ENCODE assay signal across 1 cellular context in the genomic region with DNA sequence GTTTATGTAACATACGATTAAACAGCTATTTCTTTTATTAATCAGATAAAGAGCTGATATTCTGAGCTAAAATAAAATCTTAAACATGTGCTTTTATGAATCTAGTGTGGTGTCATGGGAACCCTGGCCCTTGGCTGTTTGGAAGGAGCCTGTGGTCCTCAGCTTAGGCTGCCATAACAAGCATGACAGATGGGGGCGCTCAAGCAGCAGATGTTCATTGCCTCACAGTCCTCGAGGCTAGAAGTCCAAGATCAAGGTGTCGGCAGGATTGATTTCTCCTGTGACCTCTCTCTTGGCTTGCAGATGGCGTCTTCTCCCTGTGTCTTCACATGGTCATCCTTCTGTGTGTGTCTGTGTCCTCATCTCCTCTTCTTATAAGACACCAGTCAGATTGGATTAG.
TF ChIP-seq lines count a peak whose summit lies in the region.

No MANE protein-coding gene starts in this region.

TF ChIP-seq in K562, 482 proteins besides CTCF, POLR2A, EP300 and RAD21 (continued from another document):
- TF ChIP-seq, protein P1, sequence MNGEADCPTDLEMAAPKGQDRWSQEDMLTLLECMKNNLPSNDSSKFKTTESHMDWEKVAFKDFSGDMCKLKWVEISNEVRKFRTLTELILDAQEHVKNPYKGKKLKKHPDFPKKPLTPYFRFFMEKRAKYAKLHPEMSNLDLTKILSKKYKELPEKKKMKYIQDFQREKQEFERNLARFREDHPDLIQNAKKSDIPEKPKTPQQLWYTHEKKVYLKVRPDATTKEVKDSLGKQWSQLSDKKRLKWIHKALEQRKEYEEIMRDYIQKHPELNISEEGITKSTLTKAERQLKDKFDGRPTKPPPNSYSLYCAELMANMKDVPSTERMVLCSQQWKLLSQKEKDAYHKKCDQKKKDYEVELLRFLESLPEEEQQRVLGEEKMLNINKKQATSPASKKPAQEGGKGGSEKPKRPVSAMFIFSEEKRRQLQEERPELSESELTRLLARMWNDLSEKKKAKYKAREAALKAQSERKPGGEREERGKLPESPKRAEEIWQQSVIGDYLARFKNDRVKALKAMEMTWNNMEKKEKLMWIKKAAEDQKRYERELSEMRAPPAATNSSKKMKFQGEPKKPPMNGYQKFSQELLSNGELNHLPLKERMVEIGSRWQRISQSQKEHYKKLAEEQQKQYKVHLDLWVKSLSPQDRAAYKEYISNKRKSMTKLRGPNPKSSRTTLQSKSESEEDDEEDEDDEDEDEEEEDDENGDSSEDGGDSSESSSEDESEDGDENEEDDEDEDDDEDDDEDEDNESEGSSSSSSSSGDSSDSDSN (IDR thresholded peaks at IDR 0.05; ENCODE audit: borderline replicate concordance in 1 of 2, low read depth in 2 of 2, low read length in 2 of 2) = no peak
- TF ChIP-seq ZNF431 (CRISPR knock-in tag; IDR thresholded peaks at IDR 0.05) (no peak), MEIS2 (IDR thresholded peaks at IDR 0.05; ENCODE audit: partially characterized antibody) (no peak), ZNF696 (CRISPR knock-in tag; conservative IDR thresholded peaks at IDR 0.05) (no peak), TCF3 (CRISPR knock-in tag; IDR thresholded peaks at IDR 0.05) (no peak), ARNT (IDR thresholded peaks at IDR 0.05) (no peak), NR4A1 (CRISPR knock-in tag; IDR thresholded peaks at IDR 0.05) (no peak), NR4A1 (tag; IDR thresholded peaks at IDR 0.05) (no peak), TFAM (CRISPR knock-in tag; conservative IDR thresholded peaks at IDR 0.05) (no peak), KDM1A (IDR thresholded peaks at IDR 0.05) (no peak), SMARCC2 (IDR thresholded peaks at IDR 0.05; ENCODE audit: low read depth) (no peak), ZFX (CRISPR knock-in tag; IDR thresholded peaks at IDR 0.05) (no peak), FOXA3 (CRISPR knock-in tag; conservative IDR thresholded peaks at IDR 0.05 in 1 of 2, IDR thresholded peaks at IDR 0.05 in 1 of 2) (no peak)
- TF ChIP-seq, protein P2, sequence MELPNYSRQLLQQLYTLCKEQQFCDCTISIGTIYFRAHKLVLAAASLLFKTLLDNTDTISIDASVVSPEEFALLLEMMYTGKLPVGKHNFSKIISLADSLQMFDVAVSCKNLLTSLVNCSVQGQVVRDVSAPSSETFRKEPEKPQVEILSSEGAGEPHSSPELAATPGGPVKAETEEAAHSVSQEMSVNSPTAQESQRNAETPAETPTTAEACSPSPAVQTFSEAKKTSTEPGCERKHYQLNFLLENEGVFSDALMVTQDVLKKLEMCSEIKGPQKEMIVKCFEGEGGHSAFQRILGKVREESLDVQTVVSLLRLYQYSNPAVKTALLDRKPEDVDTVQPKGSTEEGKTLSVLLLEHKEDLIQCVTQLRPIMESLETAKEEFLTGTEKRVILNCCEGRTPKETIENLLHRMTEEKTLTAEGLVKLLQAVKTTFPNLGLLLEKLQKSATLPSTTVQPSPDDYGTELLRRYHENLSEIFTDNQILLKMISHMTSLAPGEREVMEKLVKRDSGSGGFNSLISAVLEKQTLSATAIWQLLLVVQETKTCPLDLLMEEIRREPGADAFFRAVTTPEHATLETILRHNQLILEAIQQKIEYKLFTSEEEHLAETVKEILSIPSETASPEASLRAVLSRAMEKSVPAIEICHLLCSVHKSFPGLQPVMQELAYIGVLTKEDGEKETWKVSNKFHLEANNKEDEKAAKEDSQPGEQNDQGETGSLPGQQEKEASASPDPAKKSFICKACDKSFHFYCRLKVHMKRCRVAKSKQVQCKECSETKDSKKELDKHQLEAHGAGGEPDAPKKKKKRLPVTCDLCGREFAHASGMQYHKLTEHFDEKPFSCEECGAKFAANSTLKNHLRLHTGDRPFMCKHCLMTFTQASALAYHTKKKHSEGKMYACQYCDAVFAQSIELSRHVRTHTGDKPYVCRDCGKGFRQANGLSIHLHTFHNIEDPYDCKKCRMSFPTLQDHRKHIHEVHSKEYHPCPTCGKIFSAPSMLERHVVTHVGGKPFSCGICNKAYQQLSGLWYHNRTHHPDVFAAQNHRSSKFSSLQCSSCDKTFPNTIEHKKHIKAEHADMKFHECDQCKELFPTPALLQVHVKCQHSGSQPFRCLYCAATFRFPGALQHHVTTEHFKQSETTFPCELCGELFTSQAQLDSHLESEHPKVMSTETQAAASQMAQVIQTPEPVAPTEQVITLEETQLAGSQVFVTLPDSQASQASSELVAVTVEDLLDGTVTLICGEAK (IDR thresholded peaks at IDR 0.05) = no peak
- TF ChIP-seq, protein P2 (CRISPR knock-in tag; IDR thresholded peaks at IDR 0.05) = no peak
- TF ChIP-seq, protein P3, sequence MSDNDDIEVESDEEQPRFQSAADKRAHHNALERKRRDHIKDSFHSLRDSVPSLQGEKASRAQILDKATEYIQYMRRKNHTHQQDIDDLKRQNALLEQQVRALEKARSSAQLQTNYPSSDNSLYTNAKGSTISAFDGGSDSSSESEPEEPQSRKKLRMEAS (CRISPR knock-in tag; IDR thresholded peaks at IDR 0.05) = no peak
- TF ChIP-seq, protein P4, sequence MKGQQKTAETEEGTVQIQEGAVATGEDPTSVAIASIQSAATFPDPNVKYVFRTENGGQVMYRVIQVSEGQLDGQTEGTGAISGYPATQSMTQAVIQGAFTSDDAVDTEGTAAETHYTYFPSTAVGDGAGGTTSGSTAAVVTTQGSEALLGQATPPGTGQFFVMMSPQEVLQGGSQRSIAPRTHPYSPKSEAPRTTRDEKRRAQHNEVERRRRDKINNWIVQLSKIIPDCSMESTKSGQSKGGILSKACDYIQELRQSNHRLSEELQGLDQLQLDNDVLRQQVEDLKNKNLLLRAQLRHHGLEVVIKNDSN (CRISPR knock-in tag; IDR thresholded peaks at IDR 0.05) = no peak
